14 cellular contexts compared by ENCODE assay signal in genomic region chr16:50972899-50973298, GRCh38.
DNase-seq lines count a peak whose midpoint lies in the region; ATAC-seq and TF ChIP-seq lines count a peak whose summit lies in the region.
"Had no signal": no experiment of that assay in that cellular context is flagged by ENCODE, and none has a peak within 500 bp of the region (broad histone marks: within the 10 kb centered on the region; RNA-seq: fewer than 3 reads in every experiment).

No MANE protein-coding gene starts in this region.

- H3K27me3 ChIP-seq in BLaER1, result no peaks in the 10 kb centered on the region
- no peaks in the 10 kb centered on the region for H3K27me3 ChIP-seq in MG63
- no peaks in the 10 kb centered on the region for H3K27me3 ChIP-seq in body of pancreas
- no peaks in the 10 kb centered on the region for H3K27me3 ChIP-seq in trophoblast cell (ENCODE audit: insufficient read depth, low read length)
- peaks cover 48% of the 10 kb centered on the region for H3K27me3 ChIP-seq in left ventricle myocardium inferior (ENCODE audit: low read depth)
- H3K27me3 ChIP-seq in stomach, result peaks cover 0 to 11% (median 0%) of the 10 kb centered on the region in 3 donors

- H3K27ac ChIP-seq in BLaER1, result no peak overlapping the region
- no peak overlapping the region for H3K27ac ChIP-seq in body of pancreas
- no peak overlapping the region for H3K27ac ChIP-seq in trophoblast cell (ENCODE audit: low read depth, low read length)
- no peak overlapping the region for H3K27ac ChIP-seq in left ventricle myocardium inferior (replicated peaks)
- no peak overlapping the region for H3K27ac ChIP-seq in stomach

- H3K36me3 ChIP-seq in BLaER1, result no peaks in the 10 kb centered on the region
- no peaks in the 10 kb centered on the region for H3K36me3 ChIP-seq in MG63
- H3K36me3 ChIP-seq in body of pancreas (replicated peaks in 1 of 2; ENCODE audit: insufficient read depth in 1 of 2, low read depth in 2 of 2), result no peaks in the 10 kb centered on the region
- no peaks in the 10 kb centered on the region for H3K36me3 ChIP-seq in trophoblast cell (ENCODE audit: control insufficient read depth in 1 of 2, insufficient read depth in 2 of 2, low read length in 2 of 2)
- no peaks in the 10 kb centered on the region for H3K36me3 ChIP-seq in left ventricle myocardium inferior
- H3K36me3 ChIP-seq in stomach, result no peaks in the 10 kb centered on the region

- no peak for ATAC-seq in body of pancreas
- ATAC-seq: CD8-positive, alpha-beta T cell; GM23338 had no signal

- H3K4me3 ChIP-seq in BLaER1 (no peak overlapping the region), MG63 (no peak overlapping the region), body of pancreas (no peak overlapping the region), trophoblast cell (ENCODE audit: low read depth, low read length) (peak overlapping the region; percentile 10), left ventricle myocardium inferior (no peak overlapping the region), stomach (no peak overlapping the region)
- H3K4me3 ChIP-seq: GM23338 had no signal

- intact Hi-C loops in body of pancreas (cut with DNase I), result no loop called here
- intact Hi-C loops in left ventricle myocardium inferior (cut with micrococcal nuclease), result no loop called here
- intact Hi-C loops in stomach (cut with DNase I; ENCODE audit: low total_unique reads), result no loop called here

- no peak overlapping the region for H3K23ac ChIP-seq in trophoblast cell (ENCODE audit: low read length)

- H2BK12ac ChIP-seq in trophoblast cell (ENCODE audit: low read length), result no peak overlapping the region

- no peak overlapping the region for H3K9ac ChIP-seq in BLaER1
- peak overlapping the region; percentile 46 for H3K9ac ChIP-seq in trophoblast cell (ENCODE audit: low read length)

- peak; percentile 47 for DNase-seq in MG63
- DNase-seq in body of pancreas, result peak; percentile 18 to 34 (median 19)
- DNase-seq in trophoblast cell, result no peak
- no peak for DNase-seq in left ventricle myocardium inferior
- no peak for DNase-seq in stomach
- no peak for DNase-seq in GM19238 (ENCODE audit: insufficient read length, low spot score)
- DNase-seq: CD8-positive, alpha-beta T cell; COR-L47; DMS153; DMS79 treated with DMSO at 0.1 percent for 48 hours; EL; H7 had no signal

- no peak overlapping the region for H2AK5ac ChIP-seq in trophoblast cell (ENCODE audit: low read length)

- H3K14ac ChIP-seq in trophoblast cell (ENCODE audit: low read length), result no peak overlapping the region

- no peak overlapping the region for H2BK5ac ChIP-seq in trophoblast cell (ENCODE audit: low read depth, low read length, poor library complexity)

- H3K4me2 ChIP-seq in BLaER1, result peak overlapping the region; percentile 80; the same call in 1 of the 2 replicates
- H3K4me2 ChIP-seq in trophoblast cell (ENCODE audit: low read length), result no peak overlapping the region
- H3K4me2 ChIP-seq: GM23338 had no signal

- no peaks in the 10 kb centered on the region for H4K20me1 ChIP-seq in BLaER1

- no peak overlapping the region for H3K18ac ChIP-seq in trophoblast cell (ENCODE audit: low read length)

- no peak overlapping the region for H3K4ac ChIP-seq in trophoblast cell (ENCODE audit: low read depth, low read length)

- H2AFZ ChIP-seq in trophoblast cell (ENCODE audit: insufficient read depth, low read length, poor library complexity), result no peak overlapping the region
- H2AFZ ChIP-seq: GM23338 had no signal

- no peaks in the 10 kb centered on the region for H3K9me3 ChIP-seq in BLaER1
- no peaks in the 10 kb centered on the region for H3K9me3 ChIP-seq in MG63
- H3K9me3 ChIP-seq in body of pancreas, result no peaks in the 10 kb centered on the region
- peaks cover 2% of the 10 kb centered on the region for H3K9me3 ChIP-seq in trophoblast cell (ENCODE audit: insufficient read depth, low read depth, low read length)
- H3K9me3 ChIP-seq in left ventricle myocardium inferior (replicated peaks), result no peaks in the 10 kb centered on the region
- H3K9me3 ChIP-seq in stomach, result no peaks in the 10 kb centered on the region

- H4K8ac ChIP-seq in trophoblast cell (ENCODE audit: low read depth, low read length), result no peak overlapping the region

- TF ChIP-seq EP300 in stomach (IDR thresholded peaks at IDR 0.05), result no peak

- TF ChIP-seq POLR2A in body of pancreas (IDR thresholded peaks at IDR 0.05) (no peak), stomach (IDR thresholded peaks at IDR 0.05) (no peak)

- no peak overlapping the region for H2BK120ac ChIP-seq in trophoblast cell (ENCODE audit: insufficient read depth, low read length, poor library complexity)

- H3K4me1 ChIP-seq in BLaER1 (peaks cover 39% of the 10 kb centered on the region), body of pancreas (no peaks in the 10 kb centered on the region), trophoblast cell (ENCODE audit: control insufficient read depth in 1 of 2, insufficient read depth in 2 of 2, low read length in 2 of 2) (no peaks in the 10 kb centered on the region), left ventricle myocardium inferior (no peaks in the 10 kb centered on the region), stomach (no peaks in the 10 kb centered on the region)

- no peak for TF ChIP-seq CTCF in body of pancreas (IDR thresholded peaks at IDR 0.05)
- TF ChIP-seq CTCF in left ventricle myocardium inferior (IDR thresholded peaks at IDR 0.05; ENCODE audit: borderline replicate concordance), result no peak
- no peak for TF ChIP-seq CTCF in stomach (IDR thresholded peaks at IDR 0.05)

- H4K12ac ChIP-seq in trophoblast cell (ENCODE audit: low read depth, low read length), result no peak overlapping the region

- H3K79me2 ChIP-seq in trophoblast cell (ENCODE audit: control insufficient read depth, insufficient read depth, low read length, poor library complexity), result no peaks in the 10 kb centered on the region

- no peak overlapping the region for H4K91ac ChIP-seq in trophoblast cell (ENCODE audit: low read depth, low read length)

- H3K79me1 ChIP-seq in trophoblast cell (ENCODE audit: low read length), result no peaks in the 10 kb centered on the region

- 52 to 56% methylated on average over 2 of the region's 2 CpGs for WGBS in body of pancreas, 2 donors
- WGBS in trophoblast cell (ENCODE audit: extremely low coverage, insufficient coverage, insufficient read length), result no CpG with 5 or more reads among the region's 2 CpGs
- WGBS in stomach, 5 donors, result 34 to 58% (median 50%) methylated on average over 2 of the region's 2 CpGs

Comparison
In these comparisons a context has a peak if more than half of its experiments do, and no peak if none do; other contexts are left out.
1. DNase-seq: peak in MG63 (single experiment) and body of pancreas (4 of 4); none in trophoblast cell (0 of 2), left ventricle myocardium inferior (single experiment), stomach (single experiment) and GM19238 (single experiment).